In the genomic region with DNA sequence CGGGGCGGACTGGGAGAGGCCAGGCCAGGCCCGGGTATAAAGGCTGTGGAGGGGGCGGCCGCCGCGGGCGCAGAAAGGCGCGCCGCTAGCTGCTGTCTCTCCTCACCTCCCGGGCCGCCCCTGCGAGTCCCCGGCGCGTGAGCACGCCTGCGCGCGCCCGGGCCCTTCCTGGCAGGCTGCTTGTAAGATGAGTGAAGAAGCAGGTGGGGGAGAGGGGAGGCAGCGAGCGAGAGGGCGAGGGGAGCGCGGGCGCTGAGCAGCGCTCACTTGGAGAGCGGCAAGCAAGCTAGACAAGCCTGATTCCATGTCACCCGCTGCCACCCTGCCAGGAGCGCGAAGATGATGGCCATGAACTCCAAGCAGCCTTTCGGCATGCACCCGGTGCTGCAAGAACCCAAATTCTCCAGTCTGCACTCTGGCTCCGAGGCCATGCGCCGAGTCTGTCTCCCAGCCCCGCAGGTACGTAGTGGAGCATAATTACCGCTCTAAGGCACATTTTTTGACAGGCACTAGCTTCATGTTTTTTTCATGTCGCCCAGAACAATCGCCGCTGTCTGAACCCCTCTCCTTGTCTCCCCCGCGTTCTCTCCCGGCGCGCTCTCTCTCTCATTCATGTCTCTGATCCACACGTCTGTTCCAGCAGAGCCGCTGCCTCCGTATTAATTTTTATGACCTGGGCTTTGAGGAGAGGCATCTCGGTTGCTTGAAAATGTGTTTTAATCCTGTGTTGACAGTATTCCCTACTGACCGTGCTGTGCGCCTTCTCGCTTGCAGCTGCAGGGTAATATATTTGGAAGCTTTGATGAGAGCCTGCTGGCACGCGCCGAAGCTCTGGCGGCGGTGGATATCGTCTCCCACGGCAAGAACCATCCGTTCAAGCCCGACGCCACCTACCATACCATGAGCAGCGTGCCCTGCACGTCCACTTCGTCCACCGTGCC, we compare ENCODE assay signal across 13 cellular contexts. TPM values are rescaled to one million over a fixed set of nuclear protein-coding genes. Genes with fewer than 3 reads are reported as not detected.
DNase-seq lines count a peak whose midpoint lies in the region; ATAC-seq and TF ChIP-seq lines count a peak whose summit lies in the region.
"Had no signal": no experiment of that assay in that cellular context is flagged by ENCODE, and none has a peak within 500 bp of the region (broad histone marks: within the 10 kb centered on the region; RNA-seq: fewer than 3 reads in every experiment).

POU4F3 (plus strand) TSS at position 66 of the 941 bp plus-strand sequence; CDS start at position 340, 274 bp downstream.

- CTCF ChIA-PET in Panc1 (lab: Charles Lee), result no interaction called here

- H3K9me2 ChIP-seq in GM23338 (ENCODE audit: insufficient read depth), result no peaks in the 10 kb centered on the region

- in situ Hi-C loops in Panc1 (cut with HindIII; ENCODE audit: low pct_unique_long_range_greater_than_20kb, low sequenced_read_pairs), result no loop called here

- intact Hi-C loops in Panc1 (cut with micrococcal nuclease; ENCODE audit: unreplicated experiment), result no loop called here

- TF ChIP-seq CTCF in GM23338 (conservative IDR thresholded peaks at IDR 0.05; ENCODE audit: low read depth in 2 of 2) (no peak), Panc1 (IDR thresholded peaks at IDR 0.05) (no peak), mesothelial cell of epicardium (IDR thresholded peaks at IDR 0.05; ENCODE audit: unreplicated experiment) (no peak)

- H3K4me1 Mint-ChIP-seq in GM23338 (peaks cover 54% of the 10 kb centered on the region), mesothelial cell of epicardium (peaks cover 11% of the 10 kb centered on the region)
- peaks cover 15% of the 10 kb centered on the region for H3K4me1 Mint-ChIP-seq in stimulated activated memory B cell treated with anti-CD40 and anti-IgM and Interleukin-4, amounts not matched to agents 10 μg/mL and 1 μg/mL and 100 μg/mL, for 72 hours

- H3K4me2 ChIP-seq in GM23338, result peak within 1 kb of the TSS; percentile 86

- H3K9me3 ChIP-seq in Panc1 (ENCODE audit: control insufficient read depth, insufficient read depth, low read depth, low read length), result no peaks in the 10 kb centered on the region
- H3K9me3 ChIP-seq: tibial nerve had no signal

- H3K4me1 ChIP-seq in GM23338 (ENCODE audit: insufficient read depth), result peaks cover 44% of the 10 kb centered on the region
- H3K4me1 ChIP-seq in Panc1 (ENCODE audit: control insufficient read depth, insufficient read depth, low read length), result peaks cover 16% of the 10 kb centered on the region

- H3K9me3 Mint-ChIP-seq in GM23338 (peaks cover 9% of the 10 kb centered on the region; the same call in 2 of the 3 replicates), mesothelial cell of epicardium (no peaks in the 10 kb centered on the region)
- H3K9me3 Mint-ChIP-seq in stimulated activated memory B cell treated with anti-CD40 and anti-IgM and Interleukin-4, amounts not matched to agents 10 μg/mL and 1 μg/mL and 100 μg/mL, for 72 hours, result peaks cover 2% of the 10 kb centered on the region

- POLR2A ChIA-PET in Panc1 (lab: Charles Lee), result interaction anchor here (0.6 kb wide), 1 partner anchor 49 kb away, joined by 3 read pairs; no protein-coding TSS in a partner anchor

- H3K27ac ChIP-seq in GM23338 (ENCODE audit: low read depth) (no peak within 1 kb of the TSS), Panc1 (ENCODE audit: low read length) (no peak within 1 kb of the TSS)
- H3K27ac ChIP-seq: tibial nerve had no signal

- DNase-seq in NCI-H82 (lab: John Stamatoyannopoulos, UW), result peak; percentile 20
- no peak for DNase-seq in NCI-H82 treated with DMSO at 0.1 percent for 48 hours (lab: John Stamatoyannopoulos, UW; ENCODE audit: unreplicated experiment)
- peak; percentile 86 for DNase-seq in GM23338 (ENCODE audit: low spot score)
- no peak for DNase-seq in Panc1 (ENCODE audit: low read depth, low spot score)
- no peak for DNase-seq in mesothelial cell of epicardium (ENCODE audit: low spot score in 2 of 2, unreplicated experiment in 2 of 2)
- no peak for DNase-seq in NCI-H2107 treated with DMSO at 0.1 percent for 48 hours (lab: John Stamatoyannopoulos, UW; ENCODE audit: unreplicated experiment)
- DNase-seq: activated CD8-positive, alpha-beta memory T cell treated with anti-CD3 and anti-CD28 coated beads, Interleukin-2, amount 50 U/mL, for 48 hours; anterior cingulate cortex; hypothalamus had no signal

- peaks cover 100% of the 10 kb centered on the region for H3K27me3 ChIP-seq in GM23338 (ENCODE audit: insufficient read depth)
- H3K27me3 ChIP-seq in Panc1 (ENCODE audit: control insufficient read depth, insufficient read depth, low read length), result peaks cover 28% of the 10 kb centered on the region

- H3K4me3 Mint-ChIP-seq in GM23338, result peak within 1 kb of the TSS; percentile 80
- peak within 1 kb of the TSS; percentile 31 for H3K4me3 Mint-ChIP-seq in mesothelial cell of epicardium
- no peak within 1 kb of the TSS for H3K4me3 Mint-ChIP-seq in stimulated activated memory B cell treated with anti-CD40 and anti-IgM and Interleukin-4, amounts not matched to agents 10 μg/mL and 1 μg/mL and 100 μg/mL, for 72 hours

- peak; percentile 41 for ATAC-seq in GM23338
- peak; percentile 24; the same call in 1 of the 2 replicates for ATAC-seq in Panc1
- ATAC-seq in GM21619 (IDR thresholded peaks at IDR 0.05; ENCODE audit: unreplicated experiment), result no peak
- ATAC-seq in stimulated activated memory B cell treated with anti-CD40 and anti-IgM and Interleukin-4, amounts not matched to agents 10 μg/mL and 1 μg/mL and 100 μg/mL, for 72 hours, result no peak

- no peaks in the 10 kb centered on the region for H3K79me2 ChIP-seq in GM23338 (replicated peaks; ENCODE audit: insufficient read depth)

- H3K36me3 Mint-ChIP-seq in GM23338 (ENCODE audit: low read depth) (no peaks in the 10 kb centered on the region), mesothelial cell of epicardium (no peaks in the 10 kb centered on the region)
- no peaks in the 10 kb centered on the region for H3K36me3 Mint-ChIP-seq in stimulated activated memory B cell treated with anti-CD40 and anti-IgM and Interleukin-4, amounts not matched to agents 10 μg/mL and 1 μg/mL and 100 μg/mL, for 72 hours

- H3K4me3 ChIP-seq in GM23338, result peak within 1 kb of the TSS; percentile 73
- H3K4me3 ChIP-seq in Panc1 (ENCODE audit: low read depth in 2 of 2, low read length in 2 of 2), result peak within 1 kb of the TSS in 1 of 2 experiments; percentile 20; a peak in 1 of 4 replicates

- H3K36me3 ChIP-seq in GM23338 (ENCODE audit: insufficient read depth), result no peaks in the 10 kb centered on the region
- no peaks in the 10 kb centered on the region for H3K36me3 ChIP-seq in Panc1 (ENCODE audit: control insufficient read depth, insufficient read depth, low read length)
- H3K36me3 ChIP-seq: tibial nerve had no signal

- no peak within 1 kb of the TSS for H3K27ac Mint-ChIP-seq in GM23338
- no peak within 1 kb of the TSS for H3K27ac Mint-ChIP-seq in mesothelial cell of epicardium
- no peak within 1 kb of the TSS for H3K27ac Mint-ChIP-seq in stimulated activated memory B cell treated with anti-CD40 and anti-IgM and Interleukin-4, amounts not matched to agents 10 μg/mL and 1 μg/mL and 100 μg/mL, for 72 hours

- H3K27me3 Mint-ChIP-seq in GM23338 (ENCODE audit: insufficient read depth, low read depth, poor library complexity) (peaks cover 100% of the 10 kb centered on the region), mesothelial cell of epicardium (ENCODE audit: low read depth) (peaks cover 100% of the 10 kb centered on the region)
- H3K27me3 Mint-ChIP-seq in stimulated activated memory B cell treated with anti-CD40 and anti-IgM and Interleukin-4, amounts not matched to agents 10 μg/mL and 1 μg/mL and 100 μg/mL, for 72 hours, result peaks cover 100% of the 10 kb centered on the region

- peak within 1 kb of the TSS; percentile 94 for H2AFZ ChIP-seq in GM23338

- peaks cover 31% of the 10 kb centered on the region; the same call in 1 of the 2 replicates for H3F3A ChIP-seq in GM23338 (replicated peaks; ENCODE audit: low read depth)

- H4K20me1 ChIP-seq in GM23338 (replicated peaks; ENCODE audit: insufficient read depth), result peaks cover 55% of the 10 kb centered on the region

- no TSS peak for BruUV-seq in Panc1 (replicated peaks; lab: Mats Ljungman, UMichigan)

TF ChIP-seq in GM23338, 12 proteins besides CTCF, POLR2A, EP300 and RAD21:
- no peak for TF ChIP-seq STAT1 (IDR thresholded peaks at IDR 0.05; ENCODE audit: unreplicated experiment)
- TF ChIP-seq EZH2 (IDR thresholded peaks at IDR 0.05; ENCODE audit: low read depth, unreplicated experiment), result peak; percentile 98
- TF ChIP-seq, protein P1, sequence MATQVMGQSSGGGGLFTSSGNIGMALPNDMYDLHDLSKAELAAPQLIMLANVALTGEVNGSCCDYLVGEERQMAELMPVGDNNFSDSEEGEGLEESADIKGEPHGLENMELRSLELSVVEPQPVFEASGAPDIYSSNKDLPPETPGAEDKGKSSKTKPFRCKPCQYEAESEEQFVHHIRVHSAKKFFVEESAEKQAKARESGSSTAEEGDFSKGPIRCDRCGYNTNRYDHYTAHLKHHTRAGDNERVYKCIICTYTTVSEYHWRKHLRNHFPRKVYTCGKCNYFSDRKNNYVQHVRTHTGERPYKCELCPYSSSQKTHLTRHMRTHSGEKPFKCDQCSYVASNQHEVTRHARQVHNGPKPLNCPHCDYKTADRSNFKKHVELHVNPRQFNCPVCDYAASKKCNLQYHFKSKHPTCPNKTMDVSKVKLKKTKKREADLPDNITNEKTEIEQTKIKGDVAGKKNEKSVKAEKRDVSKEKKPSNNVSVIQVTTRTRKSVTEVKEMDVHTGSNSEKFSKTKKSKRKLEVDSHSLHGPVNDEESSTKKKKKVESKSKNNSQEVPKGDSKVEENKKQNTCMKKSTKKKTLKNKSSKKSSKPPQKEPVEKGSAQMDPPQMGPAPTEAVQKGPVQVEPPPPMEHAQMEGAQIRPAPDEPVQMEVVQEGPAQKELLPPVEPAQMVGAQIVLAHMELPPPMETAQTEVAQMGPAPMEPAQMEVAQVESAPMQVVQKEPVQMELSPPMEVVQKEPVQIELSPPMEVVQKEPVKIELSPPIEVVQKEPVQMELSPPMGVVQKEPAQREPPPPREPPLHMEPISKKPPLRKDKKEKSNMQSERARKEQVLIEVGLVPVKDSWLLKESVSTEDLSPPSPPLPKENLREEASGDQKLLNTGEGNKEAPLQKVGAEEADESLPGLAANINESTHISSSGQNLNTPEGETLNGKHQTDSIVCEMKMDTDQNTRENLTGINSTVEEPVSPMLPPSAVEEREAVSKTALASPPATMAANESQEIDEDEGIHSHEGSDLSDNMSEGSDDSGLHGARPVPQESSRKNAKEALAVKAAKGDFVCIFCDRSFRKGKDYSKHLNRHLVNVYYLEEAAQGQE (IDR thresholded peaks at IDR 0.05; ENCODE audit: unreplicated experiment), result peak; percentile 7
- TF ChIP-seq ZNF331 (CRISPR knock-in tag; IDR thresholded peaks at IDR 0.05; ENCODE audit: low read depth), result no peak
- TF ChIP-seq EZH2phosphoT487 (IDR thresholded peaks at IDR 0.05; ENCODE audit: unreplicated experiment), result peak; percentile 72

RNA-seq across cellular contexts. Expression of gene POU4F3, which starts in this region (rescaled TPM):
- 0.49 TPM in 1 of 2 replicates, not detected in the other for total RNA-seq in GM23338 (2014; rRNA removed; shearing (Covaris generic))
- 0.09 TPM in 1 of 2 replicates, not detected in the other for polyA plus RNA-seq in GM23338 (2016; fragmentation: Nextera tagmentation; extraction: Ambion mirVana)
- 0.15 TPM for total RNA-seq in Panc1 (2021; ENCODE audit: unreplicated experiment)
- polyA plus RNA-seq in Panc1 (2012; ENCODE audit: insufficient read length), result not detected
- total RNA-seq in mesothelial cell of epicardium, result 0.09 to 0.25 TPM (median 0.13 TPM) in 3 replicates
- total RNA-seq: OCI-LY7 had no signal

Comparison
In these comparisons a context has a peak if more than half of its experiments do, and no peak if none do; other contexts are left out.
1. Peak in DNase-seq, ATAC-seq, H3K4me3 ChIP-seq and H3K4me2 ChIP-seq in GM23338; RNA of the gene not detected or under 1 TPM.
2. Peak in ATAC-seq in Panc1; RNA of the gene not detected or under 1 TPM.